In the genomic region with DNA sequence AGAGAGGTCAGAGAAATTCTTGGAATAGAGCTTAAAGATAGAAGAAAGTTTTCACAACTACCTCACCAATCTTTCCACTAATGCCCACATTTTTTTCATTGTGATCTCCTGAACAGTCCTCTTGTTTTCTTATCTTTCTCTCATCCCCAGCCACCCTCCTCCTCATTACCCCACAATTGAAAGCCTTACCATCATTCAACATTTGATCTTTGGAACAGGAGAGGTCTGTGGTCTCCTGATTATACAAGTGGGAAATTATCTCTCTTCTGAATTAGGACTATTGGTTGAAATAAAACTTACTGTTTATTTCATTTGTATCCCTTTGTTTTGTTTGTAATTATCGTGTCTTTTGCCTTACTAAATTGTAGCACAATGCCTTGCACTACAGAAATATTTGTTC, we compare ENCODE assay signal across 1 cellular context.
TF ChIP-seq lines count a peak whose summit lies in the region.

No MANE protein-coding gene starts in this region.

TF ChIP-seq in HepG2, 621 proteins besides CTCF, POLR2A, EP300 and RAD21:
- no peak for TF ChIP-seq ZNF710 (CRISPR knock-in tag; IDR thresholded peaks at IDR 0.05; ENCODE audit: borderline replicate concordance)
- no peak for TF ChIP-seq ZNF235 (CRISPR knock-in tag; IDR thresholded peaks at IDR 0.05; ENCODE audit: borderline replicate concordance)
- TF ChIP-seq FOXA1 (IDR thresholded peaks at IDR 0.05), result no peak
- TF ChIP-seq FOXA1 (CRISPR knock-in tag; IDR thresholded peaks at IDR 0.05), result no peak
- no peak for TF ChIP-seq HES4 (CRISPR knock-in tag; IDR thresholded peaks at IDR 0.05; ENCODE audit: borderline replicate concordance)
